In genomic region chr15:40338921-40339620, GRCh38 we compare ENCODE assay signal across 9 cellular contexts. TPM values are rescaled to one million over a fixed set of nuclear protein-coding genes. Genes with fewer than 3 reads are reported as not detected.
DNase-seq lines count a peak whose midpoint lies in the region; ATAC-seq and TF ChIP-seq lines count a peak whose summit lies in the region.
"Had no signal": no experiment of that assay in that cellular context is flagged by ENCODE, and none has a peak within 500 bp of the region (broad histone marks: within the 10 kb centered on the region; RNA-seq: fewer than 3 reads in every experiment).

No MANE protein-coding gene starts in this region.

- H3K4me1 ChIP-seq in heart left ventricle, result peaks cover 30 to 98% (median 87%) of the 10 kb centered on the region in 12 donors
- peaks cover 20% of the 10 kb centered on the region for H3K4me1 ChIP-seq in prostate gland (replicated peaks)

- H3K27ac ChIP-seq in heart left ventricle (peak overlapping the region; percentile 94 to 100 (median 97)), prostate gland (peak overlapping the region; percentile 88 to 93)

- H3K4me3 ChIP-seq in heart left ventricle (peak overlapping the region; percentile 24 to 63 (median 50)), prostate gland (peak overlapping the region; percentile 28 to 40)

- no peak for TF ChIP-seq CTCF in Calu3 (IDR thresholded peaks at IDR 0.05; ENCODE audit: unreplicated experiment)
- no peak for TF ChIP-seq CTCF in heart left ventricle (IDR thresholded peaks at IDR 0.05)
- TF ChIP-seq CTCF in prostate gland (IDR thresholded peaks at IDR 0.05), result no peak

- H3K27me3 Mint-ChIP-seq in Calu3 (ENCODE audit: unreplicated experiment), result no peaks in the 10 kb centered on the region

- TSS peak; percentile 98 for BruUV-seq in Calu3 (replicated peaks; lab: Mats Ljungman, UMichigan)

- peak; percentile 20 to 52 (median 39) for ATAC-seq in heart left ventricle
- no peak for ATAC-seq in HG02798 (IDR thresholded peaks at IDR 0.05; ENCODE audit: poor library complexity, unreplicated experiment)

- peaks cover 0 to 18% (median 6%) of the 10 kb centered on the region in 9 donors for H3K36me3 ChIP-seq in heart left ventricle
- H3K36me3 ChIP-seq in prostate gland, result no peaks in the 10 kb centered on the region

- H3K27me3 ChIP-seq in heart left ventricle (no peaks in the 10 kb centered on the region), prostate gland (replicated peaks; ENCODE audit: insufficient read depth) (no peaks in the 10 kb centered on the region)

- peak overlapping the region; percentile 77 for H3K4me3 Mint-ChIP-seq in Calu3 (ENCODE audit: low read depth, unreplicated experiment)

- DNase-seq in Calu3, result peak; percentile 87
- peak; percentile 81 for DNase-seq in amniotic epithelial cell (ENCODE audit: low read depth)
- DNase-seq in heart left ventricle, result peak; percentile 58 to 79 (median 66)
- no peak for DNase-seq in prostate gland (ENCODE audit: low spot score)
- no peak for DNase-seq in DMS53 treated with DMSO at 0.1 percent for 48 hours (lab: John Stamatoyannopoulos, UW; ENCODE audit: unreplicated experiment)
- no peak for DNase-seq in NCI-H1092 (lab: John Stamatoyannopoulos, UW)
- DNase-seq in HUDEP-2 (lab: John Stamatoyannopoulos, UW; ENCODE audit: unreplicated experiment in 76 of 76), result no peak
- DNase-seq: naive B cell had no signal

- H3K9me3 ChIP-seq in heart left ventricle (no peaks in the 10 kb centered on the region), prostate gland (no peaks in the 10 kb centered on the region)

- H3K36me3 Mint-ChIP-seq in Calu3 (ENCODE audit: insufficient read depth, unreplicated experiment), result peaks cover 44% of the 10 kb centered on the region
- H3K36me3 Mint-ChIP-seq: naive B cell had no signal

- H3K9me3 Mint-ChIP-seq in Calu3 (ENCODE audit: low read depth, unreplicated experiment), result no peaks in the 10 kb centered on the region
- H3K9me3 Mint-ChIP-seq: naive B cell had no signal

- 37 to 51% (median 48%) methylated on average over 7 to 11 of the region's 11 CpGs for WGBS in heart left ventricle, 4 donors
- WGBS in prostate gland, result 58% methylated on average over 11 of the region's 11 CpGs

- intact Hi-C loops in Calu3 (cut with micrococcal nuclease; ENCODE audit: unreplicated experiment), result no loop called here
- intact Hi-C loops in heart left ventricle (cut with DNase I), result loop anchor here in 3 of 10 donors (2.0 kb wide), 2 partner anchors 14 to 16 kb away; partner anchors contain the start of gene INAFM2 (in 1 of the 3)
- intact Hi-C loops in prostate gland (cut with DNase I), result loop anchor here (5.0 kb wide), 1 partner anchor 62 kb away; no protein-coding TSS in a partner anchor

- peak overlapping the region; percentile 89 for H3K27ac Mint-ChIP-seq in Calu3 (ENCODE audit: unreplicated experiment)
- H3K27ac Mint-ChIP-seq: naive B cell had no signal

- CTCF ChIA-PET in Calu3 (lab: Charles Lee), result interaction anchor here (0.5 to 3.8 kb wide), 14 partner anchors 10 to 187 kb away, joined by 3 to 23 read pairs (median 4); partner anchors contain the start of genes INAFM2, IVD and PLCB2

- H3K4me1 Mint-ChIP-seq in Calu3 (ENCODE audit: low read depth, unreplicated experiment), result peaks cover 34% of the 10 kb centered on the region

- TF ChIP-seq POLR2A in heart left ventricle (IDR thresholded peaks at IDR 0.05) (no peak), prostate gland (IDR thresholded peaks at IDR 0.05) (no peak)

RNA-seq across cellular contexts. Expression of gene CCDC9B, which starts 1.7 kb away (rescaled TPM):
- 85.6 and 102 TPM in 2 replicates for total RNA-seq in Calu3 (2022)
- total RNA-seq in heart left ventricle, result 100 to 1,000 TPM in 7 of 9 donors, 10 to 100 TPM in 2; 54.1 to 165 (median 119) TPM
- polyA plus RNA-seq in heart left ventricle, result 100 to 1,000 TPM in 1 of 2 donors, 10 to 100 TPM in 1; 38.0 to 121 TPM
- total RNA-seq in prostate gland, result 10 to 100 TPM in 1 of 2 donors, 1 to 10 TPM in 1; 9.0 to 29.7 TPM

RNA-seq across cellular contexts. Expression of gene PHGR1, which starts 11.8 kb away (rescaled TPM):
- total RNA-seq in Calu3 (2022) (not detected in 2 replicates), heart left ventricle (not detected), prostate gland (not detected)
- polyA plus RNA-seq in heart left ventricle, result 1 to 10 TPM in 1 of 2 donors, under 1 TPM in 1; 0.71 to 1.4 TPM

RNA-seq across cellular contexts. Expression of gene INAFM2, which starts 15.6 kb away (rescaled TPM):
- total RNA-seq in Calu3 (2022), result 14.3 and 16.6 TPM in 2 replicates
- 10 to 100 TPM; 28.6 to 92.7 (median 40.1) TPM for total RNA-seq in heart left ventricle
- 10 to 100 TPM; 27.9 to 34.8 TPM for polyA plus RNA-seq in heart left ventricle
- total RNA-seq in prostate gland, result 10 to 100 TPM; 18.7 to 24.3 TPM

RNA-seq across cellular contexts. Expression of gene DISP2, which starts 18.9 kb away (rescaled TPM):
- total RNA-seq in Calu3 (2022), result 1.1 and 1.3 TPM in 2 replicates
- total RNA-seq in heart left ventricle, result 1 to 10 TPM in 2 of 9 donors, under 1 TPM in 7; 0.13 to 1.1 (median 0.40) TPM
- 1 to 10 TPM in 1 of 2 donors, under 1 TPM in 1; 0.10 to 1.8 TPM for polyA plus RNA-seq in heart left ventricle
- 1 to 10 TPM in 1 of 2 donors, under 1 TPM in 1; 0.27 to 1.6 TPM for total RNA-seq in prostate gland

RNA-seq across cellular contexts. Expression of gene PLCB2, which starts 31.3 kb away (rescaled TPM):
- total RNA-seq in Calu3 (2022) (37.3 and 43.1 TPM in 2 replicates), heart left ventricle (10 to 100 TPM in 2 of 9 donors, 1 to 10 TPM in 7; 1.6 to 46.2 (median 4.8) TPM), prostate gland (10 to 100 TPM in 1 of 2 donors, 1 to 10 TPM in 1; 1.5 to 13.0 TPM)
- polyA plus RNA-seq in heart left ventricle, result 1 to 10 TPM; 3.5 to 7.7 TPM

Comparison
In these comparisons a context has a peak if more than half of its experiments do, and no peak if none do; other contexts are left out.
1. DNase-seq: peak in Calu3 (single experiment), amniotic epithelial cell (single experiment) and heart left ventricle (5 of 5); none in prostate gland (single experiment), DMS53 treated with DMSO at 0.1 percent for 48 hours (single experiment), NCI-H1092 (single experiment) and HUDEP-2 (0 of 76).